In the genomic region with DNA sequence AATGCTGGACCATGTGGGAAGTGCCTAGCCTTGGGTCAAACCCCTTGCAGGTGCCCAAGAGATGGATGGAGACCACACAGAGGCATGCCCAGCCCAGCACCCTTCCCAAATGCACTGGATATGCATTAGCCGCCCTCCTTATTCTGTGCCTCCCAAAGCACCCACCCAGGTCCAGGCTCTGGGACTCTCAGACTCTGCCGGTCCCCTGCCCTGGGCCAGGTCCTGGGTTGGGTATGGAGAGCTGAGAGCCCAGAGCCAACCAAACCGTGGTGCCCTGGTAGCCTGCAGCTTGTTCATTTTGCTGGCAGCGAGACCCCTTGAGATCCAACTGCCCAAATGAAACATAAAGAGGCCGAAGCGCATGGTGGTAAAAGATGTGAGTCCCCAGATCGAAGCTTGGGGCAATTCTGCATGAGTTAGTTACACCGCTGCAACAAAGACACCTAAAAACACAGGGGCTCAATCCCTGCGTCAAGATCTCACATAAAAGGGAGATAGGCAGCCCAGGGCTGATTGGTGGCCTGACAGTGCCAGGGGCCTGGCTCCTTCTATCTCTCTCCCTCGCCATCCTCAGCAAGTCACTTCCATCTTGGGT, we compare ENCODE assay signal across 26 cellular contexts.
DNase-seq lines count a peak whose midpoint lies in the region; ATAC-seq and TF ChIP-seq lines count a peak whose summit lies in the region.
"Had no signal": no experiment of that assay in that cellular context is flagged by ENCODE, and none has a peak within 500 bp of the region (broad histone marks: within the 10 kb centered on the region; RNA-seq: fewer than 3 reads in every experiment).

No MANE protein-coding gene starts in this region.

- DNase-seq in activated T-cell treated with anti-CD3 and anti-CD28 coated beads, Interleukin-2, amount 50 U/mL, for 24 hours: peak; percentile 17
- no peak for DNase-seq in activated T-cell treated with anti-CD3 and anti-CD28 coated beads, Interleukin-2, amount 50 U/mL, for 72 hours
- peak; percentile 1 for DNase-seq in DND-41
- peak; percentile 30 for DNase-seq in ecto neural progenitor cell (ENCODE audit: low spot score)
- no peak for DNase-seq in neural progenitor cell (ENCODE audit: low spot score)
- DNase-seq in SKM-1 treated with dmso at 0.1 percent for 144 hours (lab: John Stamatoyannopoulos, UW; ENCODE audit: unreplicated experiment): no peak
- no peak for DNase-seq in GDM1 (lab: John Stamatoyannopoulos, UW)
- DNase-seq: effector memory CD4-positive, alpha-beta T cell; esophagus squamous epithelium; GOT3; hippocampal formation; immature natural killer cell; KG1; mucosa of descending colon; NCI-H146; NCI-H510A treated with DMSO at 0.1 percent for 48 hours; nephron progenitor cell; NK-92 treated with Interleukin-12 subunit alpha and Interleukin-12 subunit beta, amount 100 ng/mL, for 24 hours; upper lobe of right lung had no signal

- peaks cover 5% of the 10 kb centered on the region for H3K9me3 ChIP-seq in DND-41 (ENCODE audit: insufficient read depth, low read length, severe bottlenecking)
- H3K9me3 ChIP-seq in neural progenitor cell (ENCODE audit: low read depth): peaks cover 6% of the 10 kb centered on the region
- H3K9me3 ChIP-seq: upper lobe of right lung had no signal

- H4K20me1 ChIP-seq in DND-41 (ENCODE audit: insufficient read depth, low read length) (peaks cover 5% of the 10 kb centered on the region; the same call in 1 of the 2 replicates), neural progenitor cell (ENCODE audit: low read depth) (no peaks in the 10 kb centered on the region)

- H3K4me3 ChIP-seq in DND-41 (ENCODE audit: low read depth in 1 of 2, low read length in 2 of 2) (no peak overlapping the region), neural progenitor cell (no peak overlapping the region)
- H3K4me3 ChIP-seq: A549, esophagus squamous epithelium, GM12878, left lung, mucosa of descending colon, Peyer's patch, upper lobe of right lung had no signal

- no peaks in the 10 kb centered on the region for H3K36me3 ChIP-seq in DND-41 (ENCODE audit: insufficient read depth, low read length)
- no peaks in the 10 kb centered on the region for H3K36me3 ChIP-seq in neural progenitor cell
- H3K36me3 ChIP-seq: esophagus squamous epithelium, left lung, Peyer's patch, upper lobe of right lung had no signal

- H3K4me1 ChIP-seq in DND-41 (ENCODE audit: insufficient read depth, low read length) (no peaks in the 10 kb centered on the region), neural progenitor cell (no peaks in the 10 kb centered on the region)
- H3K4me1 ChIP-seq: Peyer's patch had no signal

- H3K27me3 ChIP-seq in DND-41 (ENCODE audit: insufficient read depth, low read length, poor library complexity) (peaks cover 3% of the 10 kb centered on the region), neural progenitor cell (no peaks in the 10 kb centered on the region)
- H3K27me3 ChIP-seq: left lung, Peyer's patch, upper lobe of right lung had no signal

- no peaks in the 10 kb centered on the region for H3K36me3 Mint-ChIP-seq in activated T-cell treated with anti-CD3 and anti-CD28 coated beads, Interleukin-2, amount 50 U/mL, for 24 hours (ENCODE audit: low read depth)
- no peaks in the 10 kb centered on the region for H3K36me3 Mint-ChIP-seq in activated T-cell treated with anti-CD3 and anti-CD28 coated beads, Interleukin-2, amount 50 U/mL, for 72 hours (ENCODE audit: insufficient read depth in 2 of 2)
- no peaks in the 10 kb centered on the region for H3K36me3 Mint-ChIP-seq in neural progenitor cell
- H3K36me3 Mint-ChIP-seq: brain, immature natural killer cell had no signal

- H3K79me2 ChIP-seq in DND-41 (ENCODE audit: insufficient read depth, low read length): no peaks in the 10 kb centered on the region
- H3K79me2 ChIP-seq in neural progenitor cell (ENCODE audit: low read depth): no peaks in the 10 kb centered on the region

- peaks cover 3% of the 10 kb centered on the region for H3K9me3 Mint-ChIP-seq in activated T-cell treated with anti-CD3 and anti-CD28 coated beads, Interleukin-2, amount 50 U/mL, for 24 hours
- peaks cover 0 to 2% of the 10 kb centered on the region in 2 donors for H3K9me3 Mint-ChIP-seq in activated T-cell treated with anti-CD3 and anti-CD28 coated beads, Interleukin-2, amount 50 U/mL, for 72 hours
- peaks cover 7% of the 10 kb centered on the region for H3K9me3 Mint-ChIP-seq in neural progenitor cell
- H3K9me3 Mint-ChIP-seq: activated T-helper 2 cell treated with anti-CD3 and anti-CD28 coated beads, Interferon-gamma antibody, Interleukin-2, Interleukin-4, amounts not matched to agents 10 μg/mL and 5 μg/mL and 100 μg/mL, durations not matched to agents 14 hours and 24 hours and 36 hours had no signal

- H3K9ac ChIP-seq in DND-41 (ENCODE audit: low read depth, low read length): no peak overlapping the region
- H3K9ac ChIP-seq in neural progenitor cell: no peak overlapping the region

- no peak for ATAC-seq in activated T-cell treated with anti-CD3 and anti-CD28 coated beads, Interleukin-2, amount 50 U/mL, for 72 hours (replicated peaks in 1 of 2)
- ATAC-seq in DND-41 (ENCODE audit: insufficient read depth, low read depth) (no peak), HG02981 (IDR thresholded peaks at IDR 0.05; ENCODE audit: unreplicated experiment) (no peak)
- ATAC-seq: A549, GM12878, left lung, mucosa of descending colon, upper lobe of right lung had no signal

- H3K4me1 Mint-ChIP-seq in activated T-cell treated with anti-CD3 and anti-CD28 coated beads, Interleukin-2, amount 50 U/mL, for 24 hours (ENCODE audit: low read depth): peaks cover 15% of the 10 kb centered on the region
- peaks cover 9% of the 10 kb centered on the region for H3K4me1 Mint-ChIP-seq in activated T-cell treated with anti-CD3 and anti-CD28 coated beads, Interleukin-2, amount 50 U/mL, for 72 hours (ENCODE audit: low read depth)
- H3K4me1 Mint-ChIP-seq in neural progenitor cell: no peaks in the 10 kb centered on the region
- H3K4me1 Mint-ChIP-seq: immature natural killer cell had no signal

- H3F3A ChIP-seq in neural progenitor cell (ENCODE audit: low read depth): no peaks in the 10 kb centered on the region

- no peak for TF ChIP-seq CTCF in DND-41 (IDR thresholded peaks at IDR 0.05; ENCODE audit: borderline replicate concordance, extremely low read depth, low read length, poor library complexity, severe bottlenecking)
- TF ChIP-seq CTCF in neural progenitor cell (IDR thresholded peaks at IDR 0.05): no peak

- H3K27ac ChIP-seq in DND-41 (ENCODE audit: low read length) (no peak overlapping the region), neural progenitor cell (no peak overlapping the region)
- H3K27ac ChIP-seq: esophagus squamous epithelium, left lung, Peyer's patch, upper lobe of right lung had no signal

- no peak overlapping the region for H3K27ac Mint-ChIP-seq in activated T-cell treated with anti-CD3 and anti-CD28 coated beads, Interleukin-2, amount 50 U/mL, for 24 hours
- no peak overlapping the region for H3K27ac Mint-ChIP-seq in activated T-cell treated with anti-CD3 and anti-CD28 coated beads, Interleukin-2, amount 50 U/mL, for 72 hours
- peak overlapping the region; percentile 87 for H3K27ac Mint-ChIP-seq in neural progenitor cell
- H3K27ac Mint-ChIP-seq: activated T-helper 2 cell treated with anti-CD3 and anti-CD28 coated beads, Interferon-gamma antibody, Interleukin-2, Interleukin-4, amounts not matched to agents 10 μg/mL and 5 μg/mL and 100 μg/mL, durations not matched to agents 14 hours and 24 hours and 36 hours; immature natural killer cell; nephron progenitor cell had no signal

- H3K4me3 Mint-ChIP-seq in activated T-cell treated with anti-CD3 and anti-CD28 coated beads, Interleukin-2, amount 50 U/mL, for 24 hours: no peak overlapping the region
- H3K4me3 Mint-ChIP-seq in activated T-cell treated with anti-CD3 and anti-CD28 coated beads, Interleukin-2, amount 50 U/mL, for 72 hours: no peak overlapping the region
- no peak overlapping the region for H3K4me3 Mint-ChIP-seq in neural progenitor cell
- H3K4me3 Mint-ChIP-seq: brain, immature natural killer cell, nephron progenitor cell had no signal

- H3K27me3 Mint-ChIP-seq in activated T-cell treated with anti-CD3 and anti-CD28 coated beads, Interleukin-2, amount 50 U/mL, for 24 hours: peaks cover 14% of the 10 kb centered on the region
- H3K27me3 Mint-ChIP-seq in activated T-cell treated with anti-CD3 and anti-CD28 coated beads, Interleukin-2, amount 50 U/mL, for 72 hours (ENCODE audit: low read depth): no peaks in the 10 kb centered on the region
- H3K27me3 Mint-ChIP-seq in neural progenitor cell (ENCODE audit: insufficient read depth, low read depth): peaks cover 7% of the 10 kb centered on the region

- H3K4me2 ChIP-seq in DND-41 (ENCODE audit: insufficient read depth, low read length) (no peak overlapping the region), neural progenitor cell (no peak overlapping the region)
- H3K4me2 ChIP-seq: A549 had no signal

- no peak overlapping the region for H2AFZ ChIP-seq in DND-41 (ENCODE audit: low read depth, low read length)
- H2AFZ ChIP-seq in neural progenitor cell (replicated peaks): peak overlapping the region; percentile 57

Comparison
In these comparisons a context has a peak if more than half of its experiments do, and no peak if none do; other contexts are left out.
1. DNase-seq: peak in activated T-cell treated with anti-CD3 and anti-CD28 coated beads, Interleukin-2, amount 50 U/mL, for 24 hours (single experiment), DND-41 (single experiment) and ecto neural progenitor cell (single experiment); none in activated T-cell treated with anti-CD3 and anti-CD28 coated beads, Interleukin-2, amount 50 U/mL, for 72 hours (0 of 2), neural progenitor cell (single experiment), SKM-1 treated with dmso at 0.1 percent for 144 hours (single experiment) and GDM1 (single experiment).